8 cellular contexts compared by ENCODE assay signal in genomic region chr1:32014937-32015363, GRCh38. TPM values are rescaled to one million over a fixed set of nuclear protein-coding genes. Genes with fewer than 3 reads are reported as not detected.
A peak's percentile ranks its signal among the peaks of the same experiment; 100 is the strongest.
DNase-seq lines count a peak whose midpoint lies in the region; TF ChIP-seq lines count a peak whose summit lies in the region.

No MANE protein-coding gene starts in this region.

- H3K27me3 ChIP-seq in H9 (ENCODE audit: insufficient read depth, low read length) (no peaks in the 10 kb centered on the region), SU-DHL-6 (ENCODE audit: low read length) (no peaks in the 10 kb centered on the region)

- H2BK20ac ChIP-seq in H9 (ENCODE audit: low read depth, low read length, poor library complexity, severe bottlenecking) = no peak overlapping the region

- peaks cover 11% of the 10 kb centered on the region; the same call in 1 of the 2 replicates for H3K36me3 ChIP-seq in SU-DHL-6 (ENCODE audit: low read length)

- no peak for DNase-seq in H9
- DNase-seq in fibroblast of the aortic adventitia (ENCODE audit: low read depth) = no peak
- DNase-seq in skeletal muscle cell (ENCODE audit: low read depth) = no peak
- DNase-seq in OCI-M1 (lab: John Stamatoyannopoulos, UW) = no peak
- no peak for DNase-seq in activated CD8-positive, alpha-beta memory T cell treated with anti-CD3 and anti-CD28 coated beads, Interleukin-2, amount 50 U/mL, for 48 hours
- DNase-seq in activated gamma-delta T cell (lab: John Stamatoyannopoulos, UW) = no peak
- DNase-seq in ureter (ENCODE audit: low spot score) = no peak

- H3K23me2 ChIP-seq in H9 (ENCODE audit: insufficient read length, low read depth, low read length, poor library complexity, severe bottlenecking) = peaks cover 7% of the 10 kb centered on the region

- H3K9ac ChIP-seq in H9 (ENCODE audit: extremely low read depth, insufficient read length, low read length) (peak overlapping the region; percentile 83), SU-DHL-6 (ENCODE audit: low read length) (peak overlapping the region; percentile 98)

- H3K14ac ChIP-seq in H9 (ENCODE audit: insufficient read depth, low read length) = peak overlapping the region; percentile 33; the same call in 1 of the 2 replicates

- no peak overlapping the region for H3K27ac ChIP-seq in H9 (ENCODE audit: insufficient read length, low read depth, low read length)
- H3K27ac ChIP-seq in SU-DHL-6 (ENCODE audit: low read depth, low read length) = peak overlapping the region; percentile 90

- no peaks in the 10 kb centered on the region for H3K9me3 ChIP-seq in H9 (ENCODE audit: control insufficient read depth, low read depth, low read length)
- H3K9me3 ChIP-seq in SU-DHL-6 (ENCODE audit: insufficient read depth, low read length) = no peaks in the 10 kb centered on the region

- no peak overlapping the region for H2BK5ac ChIP-seq in H9 (ENCODE audit: insufficient read length, low read length)

- H2AFZ ChIP-seq in H9 (ENCODE audit: low read length) (no peak overlapping the region), SU-DHL-6 (ENCODE audit: low read depth, low read length, severe bottlenecking) (no peak overlapping the region)

- H2BK120ac ChIP-seq in H9 (ENCODE audit: low read depth, low read length, poor library complexity, severe bottlenecking) = no peak overlapping the region

- no peaks in the 10 kb centered on the region for H3K27me3 Mint-ChIP-seq in H9 (ENCODE audit: low read depth)

- no peak overlapping the region for H4K8ac ChIP-seq in H9 (replicated peaks; ENCODE audit: insufficient read length, low read depth, low read length)

- no peak overlapping the region for H2BK12ac ChIP-seq in H9 (ENCODE audit: insufficient read length, low read depth, low read length)

- no peak overlapping the region for H3T11ph ChIP-seq in H9 (ENCODE audit: low read length)

- no peak for TF ChIP-seq CTCF in H9 (conservative IDR thresholded peaks at IDR 0.05)
- no peak for TF ChIP-seq CTCF in SU-DHL-6 (IDR thresholded peaks at IDR 0.05; ENCODE audit: insufficient read depth, low read length, poor library complexity, severe bottlenecking)
- no peak for TF ChIP-seq CTCF in fibroblast of the aortic adventitia (IDR thresholded peaks at IDR 0.05; ENCODE audit: insufficient read depth, low read length)

- H2AK5ac ChIP-seq in H9 (ENCODE audit: insufficient read length, low read length) = no peak overlapping the region

- no peak overlapping the region for H3K4ac ChIP-seq in H9 (ENCODE audit: low read depth, low read length)

- H3K56ac ChIP-seq in H9 (ENCODE audit: insufficient read length, low read depth, low read length) = no peak overlapping the region

- no peak overlapping the region for H4K91ac ChIP-seq in H9 (ENCODE audit: insufficient read length, low read depth, low read length)

- H3K4me1 ChIP-seq in H9 (ENCODE audit: insufficient read depth, low read length) = no peaks in the 10 kb centered on the region

- H3K36me3 Mint-ChIP-seq in H9 (ENCODE audit: insufficient read depth in 1 of 3, low read depth in 3 of 3) = peaks cover 12 to 28% (median 16%) of the 10 kb centered on the region in 3 experiments

- H3K18ac ChIP-seq in H9 (ENCODE audit: insufficient read length, low read depth, low read length) = no peak overlapping the region

- peaks cover 15% of the 10 kb centered on the region for H3F3A ChIP-seq in SU-DHL-6 (ENCODE audit: insufficient read depth)

- H3K79me2 ChIP-seq in H9 (ENCODE audit: insufficient read depth, low read length) = peaks cover 52% of the 10 kb centered on the region
- H3K79me2 ChIP-seq in SU-DHL-6 (ENCODE audit: insufficient read depth, low read length) = peaks cover 63% of the 10 kb centered on the region

- H3K4me3 ChIP-seq in SU-DHL-6 (ENCODE audit: insufficient read depth, low read length, poor library complexity, severe bottlenecking) (peak overlapping the region; percentile 90), fibroblast of the aortic adventitia (ENCODE audit: low read depth, low read length) (peak overlapping the region; percentile 97), skeletal muscle cell (ENCODE audit: low read depth, low read length) (peak overlapping the region; percentile 98)

- no peaks in the 10 kb centered on the region for H3K79me1 ChIP-seq in H9 (ENCODE audit: insufficient read depth, low read depth, low read length, poor library complexity, severe bottlenecking)

- H3K23ac ChIP-seq in H9 (ENCODE audit: insufficient read length, low read depth, low read length) = no peak overlapping the region

- no peak overlapping the region for H2BK15ac ChIP-seq in H9 (ENCODE audit: low read depth, low read length)

- no peaks in the 10 kb centered on the region; a peak in 1 of 5 replicates for H3K9me3 Mint-ChIP-seq in H9

- H3K9me2 ChIP-seq in SU-DHL-6 (replicated peaks; ENCODE audit: insufficient read depth, low read length) = no peaks in the 10 kb centered on the region

- peak overlapping the region; percentile 98 to 99 for H3K4me3 Mint-ChIP-seq in H9

- H4K20me1 ChIP-seq in H9 (ENCODE audit: control insufficient read depth, insufficient read depth, insufficient read length) = no peaks in the 10 kb centered on the region
- peaks cover 14% of the 10 kb centered on the region for H4K20me1 ChIP-seq in SU-DHL-6 (ENCODE audit: low read depth, low read length)

- no CpG with 5 or more reads among the region's 14 CpGs for WGBS in H9 (ENCODE audit: extremely low coverage, insufficient read length, low lambda C conversion rate)

- peaks cover 23 to 25% of the 10 kb centered on the region in 2 experiments for H3K4me1 Mint-ChIP-seq in H9

- peak overlapping the region; percentile 93 for H3K4me2 ChIP-seq in H9 (ENCODE audit: insufficient read depth, insufficient read length, low read length)
- peak overlapping the region; percentile 97 for H3K4me2 ChIP-seq in SU-DHL-6 (ENCODE audit: low read depth, low read length, poor library complexity, severe bottlenecking)

- H4K5ac ChIP-seq in H9 (ENCODE audit: insufficient read length, low read depth, low read length) = no peak overlapping the region

- H3K27ac Mint-ChIP-seq in H9 = peak overlapping the region; percentile 2 to 96 (median 53); a peak in 4 of 7 replicates

RNA-seq across cellular contexts. Expression of gene KHDRBS1, which starts 1.3 kb away (rescaled TPM):
- total RNA-seq in H9 (2021) (267 and 273 TPM in 2 replicates), fibroblast of the aortic adventitia (ENCODE audit: low replicate concordance) (43.1 and 53.8 TPM in 2 replicates), ureter (139 TPM)

RNA-seq across cellular contexts. Expression of gene TMEM39B, which starts 57.8 kb away (rescaled TPM):
- 25.0 and 27.4 TPM in 2 replicates for total RNA-seq in H9 (2021)
- total RNA-seq in fibroblast of the aortic adventitia (ENCODE audit: low replicate concordance) = 3.3 and 9.0 TPM in 2 replicates
- total RNA-seq in ureter = 21.9 TPM
